Comparison of ENCODE assay signal across 8 cellular contexts in the genomic region with DNA sequence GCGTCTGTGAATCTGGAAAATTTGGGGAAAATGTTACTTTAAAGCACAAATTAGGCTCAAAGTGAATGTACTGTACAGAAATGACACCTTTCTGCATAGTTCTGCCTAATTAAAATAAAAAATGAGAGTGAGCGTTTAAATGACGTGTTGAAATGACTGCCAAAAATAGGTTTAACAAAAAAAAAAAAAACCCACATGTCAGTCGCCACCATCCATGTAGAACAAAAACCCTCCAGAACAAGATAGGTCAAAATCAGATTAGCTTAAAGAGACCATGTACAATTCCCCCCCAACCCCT. TPM values are rescaled to one million over a fixed set of nuclear protein-coding genes. Genes with fewer than 3 reads are reported as not detected.
A peak's percentile ranks its signal among the peaks of the same experiment; 100 is the strongest.
DNase-seq lines count a peak whose midpoint lies in the region; FAIRE-seq and TF ChIP-seq lines count a peak whose summit lies in the region.

No MANE protein-coding gene starts in this region.

- H3K9me3 ChIP-seq in SJCRH30 (replicated peaks) = no peaks in the 10 kb centered on the region
- no peaks in the 10 kb centered on the region for H3K9me3 ChIP-seq in skeletal muscle tissue (ENCODE audit: control insufficient read depth in 3 of 3, low read length in 3 of 3)

- peak overlapping the region; percentile 67 to 83 (median 68) for H3K9ac ChIP-seq in skeletal muscle tissue (ENCODE audit: low read depth in 1 of 3, low read length in 3 of 3)

- H3K27ac ChIP-seq in SJCRH30 = peak overlapping the region; percentile 95
- H3K27ac ChIP-seq in skeletal muscle tissue (ENCODE audit: low read depth, low read length) = peak overlapping the region; percentile 63

- peak; percentile 70 for FAIRE-seq in GM19239 (lab: Jason Lieb, UNC)

- H3K36me3 ChIP-seq in SJCRH30 = peaks cover 6% of the 10 kb centered on the region
- H3K36me3 ChIP-seq in skeletal muscle tissue (ENCODE audit: control insufficient read depth in 3 of 3, insufficient read depth in 3 of 3, low read length in 3 of 3) = peaks cover under 1 to 3% (median 1%) of the 10 kb centered on the region in 3 donors

- DNase-seq in GM19239 (ENCODE audit: insufficient read length, low spot score) (no peak), SJCRH30 (no peak), fibroblast of the aortic adventitia (ENCODE audit: low read depth) (no peak), NCI-H146 treated with DMSO at 0.1 percent for 48 hours (lab: John Stamatoyannopoulos, UW; ENCODE audit: unreplicated experiment) (no peak), superior temporal gyrus (ENCODE audit: extremely low spot score) (no peak)
- no peak for DNase-seq in activated effector memory CD4-positive, alpha-beta T cell treated with anti-CD3 and anti-CD28 coated beads, Interleukin-2, amount 50 U/mL, for 16 hours
- no peak for DNase-seq in stimulated activated CD8-positive, alpha-beta memory T cell treated with anti-CD3 and anti-CD28 coated beads, Interleukin-4, amount 100 ng/mL, for 48 hours

- H3K4me1 ChIP-seq in SJCRH30 (peaks cover 29% of the 10 kb centered on the region), skeletal muscle tissue (ENCODE audit: control insufficient read depth in 3 of 3, insufficient read depth in 3 of 3, low read length in 3 of 3) (peaks cover 35 to 44% (median 43%) of the 10 kb centered on the region in 3 donors)

- TF ChIP-seq CTCF in fibroblast of the aortic adventitia (IDR thresholded peaks at IDR 0.05; ENCODE audit: insufficient read depth, low read length) = no peak

- H3K4me3 ChIP-seq in SJCRH30 (peak overlapping the region; percentile 92), fibroblast of the aortic adventitia (ENCODE audit: low read depth, low read length) (peak overlapping the region; percentile 78), skeletal muscle tissue (ENCODE audit: low read length in 3 of 3) (peak overlapping the region; percentile 84 to 91 (median 90))

- H3K27me3 ChIP-seq in SJCRH30 (no peaks in the 10 kb centered on the region), skeletal muscle tissue (ENCODE audit: control insufficient read depth in 3 of 3, insufficient read depth in 3 of 3, low read length in 3 of 3) (no peaks in the 10 kb centered on the region)

RNA-seq across cellular contexts. Expression of a gene that starts 0.7 kb away (rescaled TPM):
- total RNA-seq in SJCRH30 (2014; rRNA removed; shearing (Covaris generic)) = 546 TPM in 2 replicates
- total RNA-seq in fibroblast of the aortic adventitia (ENCODE audit: low replicate concordance) = 67.8 and 67.9 TPM in 2 replicates
- total RNA-seq in skeletal muscle tissue = 94.5 TPM
